In the genomic region with DNA sequence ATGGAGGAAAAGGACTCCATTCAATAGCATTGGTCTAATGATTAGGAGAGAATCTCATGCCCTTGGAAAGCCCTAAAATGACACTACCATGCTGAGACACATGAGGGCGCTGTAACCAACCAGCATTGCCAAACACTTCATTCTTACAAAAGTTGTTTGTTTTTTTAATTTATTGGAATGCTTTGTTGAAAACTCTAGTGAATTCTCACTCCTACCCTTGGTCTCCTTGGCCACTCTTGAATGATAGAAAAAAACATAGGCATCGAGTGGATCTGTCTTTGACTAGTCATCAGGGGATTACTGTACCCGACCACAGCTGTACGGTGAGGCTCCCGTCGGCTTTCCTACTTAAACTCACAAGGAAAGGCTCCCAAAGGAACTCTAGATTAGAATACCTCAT, we compare ENCODE assay signal across 8 cellular contexts. TPM values are rescaled to one million over a fixed set of nuclear protein-coding genes. Genes with fewer than 3 reads are reported as not detected.
DNase-seq lines count a peak whose midpoint lies in the region; ATAC-seq, FAIRE-seq and TF ChIP-seq lines count a peak whose summit lies in the region.

No MANE protein-coding gene starts in this region.

- H3K4me3 Mint-ChIP-seq in T-helper 2 cell treated with Interferon-gamma antibody and Interleukin-4, amounts not matched to agents 5 μg/mL and 100 μg/mL, for 36 hours: no peak overlapping the region

- H3K36me3 ChIP-seq in GM12878 (ENCODE audit: control insufficient read depth in 2 of 2, insufficient read depth in 2 of 2, low read length in 1 of 2) (no peaks in the 10 kb centered on the region), kidney (ENCODE audit: control insufficient read depth in 1 of 2, insufficient read depth in 2 of 2, low read length in 2 of 2) (no peaks in the 10 kb centered on the region)

- H3K4me3 ChIP-seq in GM12878 (no peak overlapping the region), kidney (ENCODE audit: low read length in 2 of 2) (no peak overlapping the region)

- in situ Hi-C loops in GM12878 (cut with MboI): no loop called here

- 49% methylated on average over 6 of the region's 6 CpGs for WGBS in GM12878 (ENCODE audit: insufficient coverage, insufficient replicate concordance, low lambda C conversion rate, missing lambda C conversion rate)

- H2AFZ ChIP-seq in GM12878 (ENCODE audit: control insufficient read depth, low read depth, low read length): no peak overlapping the region

- H3K4me1 Mint-ChIP-seq in T-helper 2 cell treated with Interferon-gamma antibody and Interleukin-4, amounts not matched to agents 5 μg/mL and 100 μg/mL, for 36 hours (ENCODE audit: low read depth): peaks cover 1% of the 10 kb centered on the region

- H3K27ac ChIP-seq in GM12878 (ENCODE audit: control insufficient read depth, insufficient read depth): no peak overlapping the region
- H3K27ac ChIP-seq in kidney (ENCODE audit: low read depth in 2 of 2, low read length in 2 of 2): no peak overlapping the region

- no TSS peak for BruUV-seq in GM12878 (replicated peaks; lab: Mats Ljungman, UMichigan)

- H3K4me1 ChIP-seq in GM12878 (ENCODE audit: control insufficient read depth, insufficient read depth, low read length) (no peaks in the 10 kb centered on the region), kidney (ENCODE audit: control insufficient read depth in 1 of 2, insufficient read depth in 1 of 2, low read depth in 1 of 2, low read length in 2 of 2) (peaks cover 12 to 40% of the 10 kb centered on the region in 2 donors)

- ATAC-seq in GM12878: peak; percentile 77
- ATAC-seq in HG02970 (IDR thresholded peaks at IDR 0.05; ENCODE audit: low FRiP score, unreplicated experiment): no peak

- SMC1A ChIA-PET in GM12878 (lab: Charles Lee; ENCODE audit: uncharacterized antibody, unreplicated experiment): interaction anchor here (0.7 to 7.8 kb wide), 31 partner anchors 10 to 301 kb away, joined by 3 to 47 read pairs (median 5); no protein-coding TSS in a partner anchor

- no peaks in the 10 kb centered on the region for H3K36me3 Mint-ChIP-seq in T-helper 2 cell treated with Interferon-gamma antibody and Interleukin-4, amounts not matched to agents 5 μg/mL and 100 μg/mL, for 36 hours (ENCODE audit: low read depth)

- RAD21 ChIA-PET in GM12878 (lab: Charles Lee; ENCODE audit: unreplicated experiment): interaction anchor here (0.8 to 4.9 kb wide), 22 partner anchors 10 to 302 kb away, joined by 3 to 48 read pairs (median 4); no protein-coding TSS in a partner anchor

- H3K4me2 ChIP-seq in GM12878 (ENCODE audit: control insufficient read depth, insufficient read depth): no peak overlapping the region

- peak; percentile 84 for FAIRE-seq in GM12878 (lab: Jason Lieb, UNC)
- FAIRE-seq in kidney (lab: Jason Lieb, UNC): no peak

- H3K9me3 Mint-ChIP-seq in T-helper 2 cell treated with Interferon-gamma antibody and Interleukin-4, amounts not matched to agents 5 μg/mL and 100 μg/mL, for 36 hours: no peaks in the 10 kb centered on the region

- POLR2A ChIA-PET in GM12878 (lab: Charles Lee): no interaction called here

- no peaks in the 10 kb centered on the region for H4K20me1 ChIP-seq in GM12878 (ENCODE audit: control insufficient read depth, insufficient read depth)

- H3K9me3 ChIP-seq in GM12878 (replicated peaks; ENCODE audit: control insufficient read depth, insufficient read depth, low read length) (no peaks in the 10 kb centered on the region), kidney (ENCODE audit: control insufficient read depth in 1 of 2, low read length in 2 of 2) (no peaks in the 10 kb centered on the region)

- TF ChIP-seq RAD21 in GM12878 (IDR thresholded peaks at IDR 0.05; ENCODE audit: insufficient read depth, low read depth, low read length): peak; percentile 82

- no peak for TF ChIP-seq EP300 in GM12878 (IDR thresholded peaks at IDR 0.05; ENCODE audit: borderline replicate concordance in 1 of 2, control insufficient read depth in 1 of 2, low read depth in 2 of 2, low read length in 2 of 2)

- CTCF ChIA-PET in GM12878 (lab: Yijun Ruan, JAX): interaction anchor here (0.6 to 7.6 kb wide), 30 partner anchors 9 to 305 kb away, joined by 3 to 97 read pairs (median 6); partner anchors contain the start of gene ADD3

- no peak overlapping the region for H3K27ac Mint-ChIP-seq in T-helper 2 cell treated with Interferon-gamma antibody and Interleukin-4, amounts not matched to agents 5 μg/mL and 100 μg/mL, for 36 hours

- intact Hi-C loops in GM12878 (cut with micrococcal nuclease; ENCODE audit: unreplicated experiment) (loop anchor here (1.0 to 5.0 kb wide), 4 partner anchors 34 to 158 kb away; no protein-coding TSS in a partner anchor), kidney (cut with DNase I) (no loop called here)

- DNase-seq in AG09319 (ENCODE audit: extremely low read depth, low read depth) (no peak), GOT3 (lab: John Stamatoyannopoulos, UW) (peak; percentile 9), GM12878 (ENCODE audit: low read depth, low spot score) (no peak), kidney (no peak), DMS79 treated with DMSO at 0.1 percent for 48 hours (lab: John Stamatoyannopoulos, UW) (no peak)
- peak; percentile 14 for DNase-seq in T-helper 2 cell treated with Interferon-gamma antibody and Interleukin-4, amounts not matched to agents 5 μg/mL and 100 μg/mL, for 36 hours (ENCODE audit: low spot score)
- peak; percentile 18 to 43 (median 36) for DNase-seq in stimulated activated CD4-positive, alpha-beta T cell treated with anti-CD3 and anti-CD28 coated beads, TNF-alpha, amount 100 ng/mL, for 1 hour (ENCODE audit: low read depth in 3 of 3, low spot score in 1 of 3)

- TF ChIP-seq CTCF in AG09319 (IDR thresholded peaks at IDR 0.05; ENCODE audit: low read depth, low read length): peak; percentile 74
- TF ChIP-seq CTCF in GM12878 (IDR thresholded peaks at IDR 0.05 in 2 of 3, conservative IDR thresholded peaks at IDR 0.05 in 1 of 3; ENCODE audit: control insufficient read depth in 2 of 3, extremely low read depth in 1 of 3, insufficient read depth in 1 of 3, low read depth in 3 of 3, low read length in 3 of 3): peak; percentile 74 to 86 (median 81)
- TF ChIP-seq CTCF in kidney (IDR thresholded peaks at IDR 0.05; ENCODE audit: borderline replicate concordance, extremely low read depth, insufficient read depth): peak; percentile 40

- peaks cover 15% of the 10 kb centered on the region for H3K27me3 Mint-ChIP-seq in T-helper 2 cell treated with Interferon-gamma antibody and Interleukin-4, amounts not matched to agents 5 μg/mL and 100 μg/mL, for 36 hours (ENCODE audit: low read depth)

- no peak for TF ChIP-seq POLR2A in GM12878 (IDR thresholded peaks at IDR 0.05; ENCODE audit: low read depth, low read length)

- H3K9ac ChIP-seq in GM12878 (ENCODE audit: control insufficient read depth, insufficient read depth, low read length) (no peak overlapping the region), kidney (ENCODE audit: low read length in 2 of 2) (no peak overlapping the region)

- peaks cover 0 to 2% of the 10 kb centered on the region in 2 experiments; a peak in 1 of 4 replicates for H3K27me3 ChIP-seq in GM12878 (replicated peaks in 1 of 2; ENCODE audit: control insufficient read depth in 2 of 2, insufficient read depth in 2 of 2, low read length in 1 of 2)

- H3K79me2 ChIP-seq in GM12878 (ENCODE audit: control insufficient read depth, insufficient read depth, low read length): no peaks in the 10 kb centered on the region

TF ChIP-seq in GM12878, 131 proteins besides CTCF, POLR2A, EP300 and RAD21 (continues in another document):
- 0 out of 2 replicates have a peak, but pooled peaks have one; percentile 13 for TF ChIP-seq YY1 (IDR thresholded peaks at IDR 0.05; ENCODE audit: low read depth, low read length)

RNA-seq across cellular contexts. Expression of gene ADD3, which starts 29.3 kb away (rescaled TPM):
- total RNA-seq in GM12878 (2013; cell fraction: nucleolus; rRNA removed): 347 and 446 TPM in 2 replicates
- total RNA-seq in GM12878 (2014; rRNA removed): 77.9 and 85.0 TPM in 2 replicates
- 90.1 and 101 TPM in 2 replicates for total RNA-seq in GM12878 (2014; rRNA removed; fragmentation: Illumina TruSeq; extraction: Trizol)
- total RNA-seq in GM12878 (2021): 52.8 and 56.1 TPM in 2 replicates
- 32.4 TPM for polyA plus RNA-seq in GM12878 (2011; ENCODE audit: low read depth)
- polyA plus RNA-seq in GM12878 (2011; rRNA removed): 127 and 194 TPM in 2 replicates
- 43.0 and 68.9 TPM in 2 replicates for polyA plus RNA-seq in GM12878 (2011; cell fraction: cytosol; rRNA removed)
- polyA plus RNA-seq in GM12878 (2011; cell fraction: nucleus; rRNA removed): 106 and 146 TPM in 2 replicates
- polyA plus RNA-seq in GM12878 (2012): 30.8 and 46.9 TPM in 2 replicates
- polyA plus RNA-seq in GM12878 (2014; fragmentation: Illumina TruSeq; extraction: Trizol): 129 and 199 TPM in 2 replicates
- polyA plus RNA-seq in GM12878 (2014; fragmentation: Nextera tagmentation; extraction: Ambion mirVana): 10 to 100 TPM; 27.3 to 28.5 TPM
- 45.4 and 69.6 TPM in 2 replicates for polyA plus RNA-seq in GM12878 (2014; rRNA removed)
- polyA plus RNA-seq in GM12878 (2016; fragmentation: Nextera tagmentation; extraction: Ambion mirVana): 10 to 100 TPM; 60.4 to 66.0 TPM
- 81.3 and 138 TPM in 2 replicates for polyA minus RNA-seq in GM12878 (2011; rRNA and poly(A)+ RNA removed)
- polyA minus RNA-seq in GM12878 (2011; cell fraction: cytosol; rRNA and poly(A)+ RNA removed): 37.7 and 46.4 TPM in 2 replicates
- 61.5 and 80.8 TPM in 2 replicates for polyA minus RNA-seq in GM12878 (2011; cell fraction: nucleus; rRNA and poly(A)+ RNA removed)
- 79.2 TPM for total RNA-seq in kidney
- polyA plus RNA-seq in kidney (ENCODE audit: insufficient read depth, low read depth, low replicate concordance): 56.9 TPM

RNA-seq across cellular contexts. Expression of gene XPNPEP1, which starts 55.2 kb away (rescaled TPM):
- total RNA-seq in GM12878 (2013; cell fraction: nucleolus; rRNA removed): 237 and 270 TPM in 2 replicates
- total RNA-seq in GM12878 (2014; rRNA removed) (52.7 and 53.0 TPM in 2 replicates), GM12878 (2014; rRNA removed; fragmentation: Illumina TruSeq; extraction: Trizol) (39.1 and 42.4 TPM in 2 replicates), GM12878 (2021) (43.7 and 44.6 TPM in 2 replicates), kidney (62.4 TPM)
- 23.4 TPM for polyA plus RNA-seq in GM12878 (2011; ENCODE audit: low read depth)
- polyA plus RNA-seq in GM12878 (2011; rRNA removed) (76.8 and 108 TPM in 2 replicates), GM12878 (2014; fragmentation: Illumina TruSeq; extraction: Trizol) (50.7 and 60.8 TPM in 2 replicates), GM12878 (2014; fragmentation: Nextera tagmentation; extraction: Ambion mirVana) (10 to 100 TPM; 22.7 to 28.4 TPM), GM12878 (2014; rRNA removed) (50.0 and 69.7 TPM in 2 replicates), GM12878 (2016; fragmentation: Nextera tagmentation; extraction: Ambion mirVana) (10 to 100 TPM; 30.4 to 32.1 TPM), kidney (ENCODE audit: insufficient read depth, low read depth, low replicate concordance) (34.4 TPM)
- 237 and 264 TPM in 2 replicates for polyA plus RNA-seq in GM12878 (2011; cell fraction: cytosol; rRNA removed)
- polyA plus RNA-seq in GM12878 (2011; cell fraction: nucleus; rRNA removed): 313 and 376 TPM in 2 replicates
- polyA plus RNA-seq in GM12878 (2012): 32.7 and 38.4 TPM in 2 replicates
- polyA minus RNA-seq in GM12878 (2011; rRNA and poly(A)+ RNA removed): 315 and 408 TPM in 2 replicates
- polyA minus RNA-seq in GM12878 (2011; cell fraction: cytosol; rRNA and poly(A)+ RNA removed): 52.9 and 60.5 TPM in 2 replicates
- 135 and 144 TPM in 2 replicates for polyA minus RNA-seq in GM12878 (2011; cell fraction: nucleus; rRNA and poly(A)+ RNA removed)

Comparison
In these comparisons a context has a peak if more than half of its experiments do, and no peak if none do; other contexts are left out.
1. DNase-seq: peak in GOT3 (single experiment), T-helper 2 cell treated with Interferon-gamma antibody and Interleukin-4, amounts not matched to agents 5 μg/mL and 100 μg/mL, for 36 hours (single experiment) and stimulated activated CD4-positive, alpha-beta T cell treated with anti-CD3 and anti-CD28 coated beads, TNF-alpha, amount 100 ng/mL, for 1 hour (3 of 3); none in AG09319 (single experiment), GM12878 (single experiment), kidney (single experiment) and DMS79 treated with DMSO at 0.1 percent for 48 hours (single experiment).
2. Peak in every context shown above with its lines, with median percentiles within 50 percentile points of each other: CTCF ChIP-seq.